8 cellular contexts compared by ENCODE assay signal in the genomic region with DNA sequence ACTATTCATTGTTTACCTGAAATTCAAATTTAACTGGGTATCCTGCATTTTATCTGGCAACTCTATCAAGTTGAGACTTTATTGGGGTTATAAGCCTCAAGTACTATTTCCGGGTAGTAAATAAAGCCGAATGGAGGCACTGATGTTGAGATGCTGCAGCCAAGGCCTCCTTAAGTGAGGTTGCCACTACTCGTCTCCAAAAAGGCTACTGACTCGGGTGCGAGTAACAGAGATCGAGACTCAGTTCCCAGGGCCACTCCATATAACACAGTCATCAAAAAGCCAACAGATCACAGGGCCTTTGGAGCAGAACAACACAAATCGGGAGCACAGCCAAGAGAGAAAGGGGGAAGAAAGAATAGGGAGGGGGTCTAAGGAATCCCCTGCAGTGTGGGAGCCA. TPM values are rescaled to one million over a fixed set of nuclear protein-coding genes. Genes with fewer than 3 reads are reported as not detected.
DNase-seq lines count a peak whose midpoint lies in the region; ATAC-seq, FAIRE-seq and TF ChIP-seq lines count a peak whose summit lies in the region.

No MANE protein-coding gene starts in this region.

- TF ChIP-seq POLR2A in right lobe of liver (IDR thresholded peaks at IDR 0.05), result no peak
- TF ChIP-seq POLR2A in upper lobe of left lung (IDR thresholded peaks at IDR 0.05), result no peak

- H3K4me1 ChIP-seq in right lobe of liver, result peaks cover 0 to 28% (median 9%) of the 10 kb centered on the region in 4 donors
- peaks cover 27 to 57% (median 34%) of the 10 kb centered on the region in 4 donors for H3K4me1 ChIP-seq in upper lobe of left lung

- H3K9me3 ChIP-seq in CD4-positive, alpha-beta T cell (ENCODE audit: control insufficient read depth, low read length), result no peaks in the 10 kb centered on the region
- H3K9me3 ChIP-seq in right lobe of liver (no peaks in the 10 kb centered on the region), upper lobe of left lung (no peaks in the 10 kb centered on the region)

- no peak for TF ChIP-seq CTCF in CD4-positive, alpha-beta T cell (IDR thresholded peaks at IDR 0.05)
- TF ChIP-seq CTCF in LNCaP clone FGC (IDR thresholded peaks at IDR 0.05; ENCODE audit: control insufficient read depth, extremely low read depth, insufficient read depth) (no peak), bronchial epithelial cell (IDR thresholded peaks at IDR 0.05; ENCODE audit: insufficient read depth, low read length, severe bottlenecking) (no peak), right lobe of liver (IDR thresholded peaks at IDR 0.05) (no peak), upper lobe of left lung (IDR thresholded peaks at IDR 0.05) (no peak)

- CTCF ChIA-PET in CD4-positive, alpha-beta T cell (lab: Charles Lee), result no interaction called here

- intact Hi-C loops in CD4-positive, alpha-beta T cell (cut with DNase I, micrococcal nuclease), result loop anchor here (2.0 to 10.0 kb wide), 5 partner anchors 80 to 812 kb away; partner anchors contain the start of genes DCAF8 (in 1 of the 2), IGSF8 (in 1 of the 2), PIGM (in 1 of the 2) and UFC1 (in 1 of the 2)
- intact Hi-C loops in right lobe of liver (cut with DNase I), result no loop called here

- 2% methylated on average over 7 of the region's 7 CpGs for WGBS in right lobe of liver (ENCODE audit: insufficient coverage, low coverage, low lambda C conversion rate, missing lambda C conversion rate)
- 0 to 1% methylated on average over 7 of the region's 7 CpGs for WGBS in upper lobe of left lung, 2 donors

- H3K27ac Mint-ChIP-seq in CD4-positive, alpha-beta T cell, result peak overlapping the region; percentile 97

- no peaks in the 10 kb centered on the region for H3K27me3 ChIP-seq in CD4-positive, alpha-beta T cell (ENCODE audit: control insufficient read depth, insufficient read depth, low read length)
- H3K27me3 ChIP-seq in bronchial epithelial cell (ENCODE audit: control insufficient read depth, insufficient read depth, low read length) (no peaks in the 10 kb centered on the region), right lobe of liver (no peaks in the 10 kb centered on the region), upper lobe of left lung (no peaks in the 10 kb centered on the region)

- ATAC-seq in CD4-positive, alpha-beta T cell (ENCODE audit: poor library complexity), result peak; percentile 1
- peak; percentile 13 to 17 (median 16) for ATAC-seq in right lobe of liver
- ATAC-seq in upper lobe of left lung (ENCODE audit: low FRiP score in 2 of 2), result peak in 1 of 2 donors; percentile 11
- no peak for ATAC-seq in HG02571 (IDR thresholded peaks at IDR 0.05; ENCODE audit: unreplicated experiment)
- ATAC-seq in HG03378 (IDR thresholded peaks at IDR 0.05; ENCODE audit: unreplicated experiment), result no peak
- ATAC-seq in GM19328 (IDR thresholded peaks at IDR 0.05; ENCODE audit: unreplicated experiment), result no peak

- peaks cover 73% of the 10 kb centered on the region for H3K36me3 Mint-ChIP-seq in CD4-positive, alpha-beta T cell (ENCODE audit: low read depth)

- no peaks in the 10 kb centered on the region for H3K27me3 Mint-ChIP-seq in CD4-positive, alpha-beta T cell

- TF ChIP-seq EP300 in upper lobe of left lung (IDR thresholded peaks at IDR 0.05), result no peak

- DNase-seq in CD4-positive, alpha-beta T cell, result no peak
- DNase-seq in LNCaP clone FGC (ENCODE audit: low read depth) (peak; percentile 17), bronchial epithelial cell (ENCODE audit: low read depth) (peak; percentile 14), right lobe of liver (no peak), upper lobe of left lung (no peak)

- H3K4me1 Mint-ChIP-seq in CD4-positive, alpha-beta T cell (ENCODE audit: low read depth), result peaks cover 75% of the 10 kb centered on the region

- peak overlapping the region; percentile 88 for H3K27ac ChIP-seq in CD4-positive, alpha-beta T cell (ENCODE audit: low read depth, low read length)
- H3K27ac ChIP-seq in right lobe of liver (peak overlapping the region; percentile 90 to 94 (median 92)), upper lobe of left lung (peak overlapping the region; percentile 93 to 95 (median 93))

- H3K4me3 ChIP-seq in LNCaP clone FGC (ENCODE audit: low read depth, low read length) (peak overlapping the region; percentile 92), bronchial epithelial cell (ENCODE audit: low read depth, low read length) (peak overlapping the region; percentile 92), right lobe of liver (peak overlapping the region; percentile 73 to 95 (median 88)), upper lobe of left lung (peak overlapping the region; percentile 60 to 93 (median 77))

- H3K36me3 ChIP-seq in bronchial epithelial cell (ENCODE audit: control insufficient read depth, insufficient read depth, low read length), result peaks cover 14% of the 10 kb centered on the region
- H3K36me3 ChIP-seq in right lobe of liver, result peaks cover 0 to 26% (median 15%) of the 10 kb centered on the region in 4 donors
- peaks cover 14 to 43% (median 19%) of the 10 kb centered on the region in 4 donors for H3K36me3 ChIP-seq in upper lobe of left lung

- H3K4me3 Mint-ChIP-seq in CD4-positive, alpha-beta T cell, result peak overlapping the region; percentile 100

- POLR2A ChIA-PET in CD4-positive, alpha-beta T cell (lab: Charles Lee), result interaction anchor here (1.1 kb wide), 1 partner anchor 177 kb away, joined by 3 read pairs; no protein-coding TSS in a partner anchor

- no peaks in the 10 kb centered on the region for H3K9me3 Mint-ChIP-seq in CD4-positive, alpha-beta T cell

- FAIRE-seq in bronchial epithelial cell (lab: Jason Lieb, UNC), result no peak

RNA-seq across cellular contexts. Expression of gene COPA, which starts 0.5 kb away (rescaled TPM):
- total RNA-seq in CD4-positive, alpha-beta T cell, result 100 to 1,000 TPM in 1 of 2 experiments, 10 to 100 TPM in 1; 95.0 to 107 TPM
- total RNA-seq in bronchial epithelial cell (134 and 136 TPM in 2 replicates), right lobe of liver (100 to 1,000 TPM in 4 of 6 experiments, 10 to 100 TPM in 2; 75.5 to 109 (median 103) TPM), upper lobe of left lung (100 to 1,000 TPM in 5 of 6 donors, 10 to 100 TPM in 1; 99.4 to 165 (median 141) TPM)

RNA-seq across cellular contexts. Expression of gene NCSTN, which starts 0.7 kb away (rescaled TPM):
- 10 to 100 TPM; 54.9 to 56.6 TPM for total RNA-seq in CD4-positive, alpha-beta T cell
- total RNA-seq in bronchial epithelial cell (27.9 and 36.7 TPM in 2 replicates), right lobe of liver (10 to 100 TPM; 31.1 to 45.7 (median 39.0) TPM), upper lobe of left lung (100 to 1,000 TPM in 2 of 6 donors, 10 to 100 TPM in 4; 55.9 to 116 (median 70.8) TPM)

RNA-seq across cellular contexts. Expression of gene NHLH1, which starts 24.4 kb away (rescaled TPM):
- under 1 TPM in 1 of 2 experiments, not detected in 1; 0.08 TPM for total RNA-seq in CD4-positive, alpha-beta T cell
- total RNA-seq in bronchial epithelial cell, result not detected in 2 replicates
- total RNA-seq in right lobe of liver, result under 1 TPM in 2 of 6 experiments, not detected in 4; 0.07 to 0.12 TPM
- total RNA-seq in upper lobe of left lung, result 1 to 10 TPM in 1 of 6 donors, under 1 TPM in 2, not detected in 3; 0.20 to 1.0 (median 0.33) TPM

RNA-seq across cellular contexts. Expression of gene PEX19, which starts 57.6 kb away (rescaled TPM):
- total RNA-seq in CD4-positive, alpha-beta T cell, result 10 to 100 TPM; 32.0 to 33.4 TPM
- total RNA-seq in bronchial epithelial cell (32.4 and 41.0 TPM in 2 replicates), right lobe of liver (10 to 100 TPM; 55.8 to 96.2 (median 84.1) TPM), upper lobe of left lung (10 to 100 TPM; 28.3 to 69.1 (median 40.6) TPM)

RNA-seq across cellular contexts. Expression of gene VANGL2, which starts 57.8 kb away (rescaled TPM):
- not detected for total RNA-seq in CD4-positive, alpha-beta T cell
- total RNA-seq in bronchial epithelial cell, result 1.6 and 2.3 TPM in 2 replicates
- under 1 TPM; 0.06 to 0.22 (median 0.12) TPM for total RNA-seq in right lobe of liver
- 1 to 10 TPM; 2.0 to 4.8 (median 2.7) TPM for total RNA-seq in upper lobe of left lung

Comparison
In these comparisons a context has a peak if more than half of its experiments do, and no peak if none do; other contexts are left out.
1. ATAC-seq: peak in CD4-positive, alpha-beta T cell (single experiment) and right lobe of liver (4 of 4); none in HG02571 (single experiment), HG03378 (single experiment) and GM19328 (single experiment).
2. DNase-seq: peak in LNCaP clone FGC (single experiment) and bronchial epithelial cell (single experiment); none in CD4-positive, alpha-beta T cell (0 of 10), right lobe of liver (0 of 3) and upper lobe of left lung (0 of 2).
3. intact Hi-C loops: an anchor here in CD4-positive, alpha-beta T cell (2.0 to 10.0 kb wide); none called in right lobe of liver.
4. Peak in every context shown above with its lines, with median percentiles within 50 percentile points of each other: H3K27ac ChIP-seq and H3K4me3 ChIP-seq.